Comparison of ENCODE assay signal across 24 cellular contexts in the genomic region with DNA sequence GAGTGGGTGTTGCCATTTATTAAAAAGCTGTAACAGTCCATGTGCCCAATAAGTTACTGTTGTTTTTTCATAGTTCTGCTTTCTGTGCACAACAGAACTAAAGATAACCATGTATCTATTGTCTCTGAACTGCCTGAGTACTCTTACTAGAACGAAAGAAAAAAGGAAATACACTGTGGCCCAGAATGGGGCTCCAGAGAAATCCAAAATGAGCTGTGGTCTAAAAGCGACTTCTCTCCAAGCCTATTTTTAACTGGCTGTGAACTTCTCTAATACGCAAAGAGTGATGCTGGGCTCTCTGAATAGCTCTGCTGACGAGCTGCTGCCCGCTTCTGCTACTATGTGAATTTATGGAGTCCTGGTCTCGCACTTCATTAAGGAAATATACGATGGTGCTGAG. TPM values are rescaled to one million over a fixed set of nuclear protein-coding genes. Genes with fewer than 3 reads are reported as not detected.
DNase-seq lines count a peak whose midpoint lies in the region; ATAC-seq and TF ChIP-seq lines count a peak whose summit lies in the region.
"Had no signal": no experiment of that assay in that cellular context is flagged by ENCODE, and none has a peak within 500 bp of the region (broad histone marks: within the 10 kb centered on the region; RNA-seq: fewer than 3 reads in every experiment).

No MANE protein-coding gene starts in this region.

- no peak overlapping the region for H3K27ac Mint-ChIP-seq in T-helper 17 cell
- H3K27ac Mint-ChIP-seq: activated naive CD8-positive, alpha-beta T cell treated with anti-CD3 and anti-CD28 coated beads, Interleukin-2, amount 10 ng/mL, durations not matched to agents 7 days and 5 days; activated T-cell treated with anti-CD3 and anti-CD28 coated beads, Interleukin-2, amount 50 U/mL, for 72 hours had no signal

- H3K9me3 ChIP-seq in T-helper 17 cell (ENCODE audit: control insufficient read depth, low read length, poor library complexity, severe bottlenecking) = no peaks in the 10 kb centered on the region
- H3K9me3 ChIP-seq in ovary = no peaks in the 10 kb centered on the region
- no peaks in the 10 kb centered on the region for H3K9me3 ChIP-seq in adrenal gland (replicated peaks in 1 of 3)
- H3K9me3 ChIP-seq: prostate gland had no signal

- H3K4me1 Mint-ChIP-seq in T-helper 17 cell = no peaks in the 10 kb centered on the region
- H3K4me1 Mint-ChIP-seq: neural crest cell had no signal

- 68 to 76% (median 74%) methylated on average over 7 of the region's 7 CpGs for WGBS in ovary, 3 donors
- 61 to 82% (median 72%) methylated on average over 7 of the region's 7 CpGs for WGBS in adrenal gland, 4 donors

- H3K36me3 ChIP-seq in ovary = no peaks in the 10 kb centered on the region
- no peaks in the 10 kb centered on the region for H3K36me3 ChIP-seq in adrenal gland (replicated peaks in 1 of 2)
- H3K36me3 ChIP-seq: prostate gland, spleen, upper lobe of left lung had no signal

- no peaks in the 10 kb centered on the region for H3K27me3 Mint-ChIP-seq in T-helper 17 cell
- H3K27me3 Mint-ChIP-seq: activated naive CD8-positive, alpha-beta T cell treated with anti-CD3 and anti-CD28 coated beads, Interleukin-2, amount 10 ng/mL, durations not matched to agents 7 days and 5 days had no signal

- TF ChIP-seq CTCF in ovary (IDR thresholded peaks at IDR 0.05) (no peak), adrenal gland (IDR thresholded peaks at IDR 0.05) (no peak)

- intact Hi-C loops in Right ventricle myocardium inferior (cut with DNase I) (no loop called here), cardiac septum (cut with DNase I) (no loop called here), ovary (cut with DNase I) (loop anchor here in 1 of 4 donors (5.0 kb wide), 1 partner anchor 1770 kb away; no protein-coding TSS in a partner anchor), adrenal gland (cut with DNase I) (no loop called here)

- DNase-seq in Right ventricle myocardium inferior (ENCODE audit: missing footprints) (no peak), cardiac septum (ENCODE audit: low spot score) (no peak), T-helper 17 cell (no peak), medulla oblongata (ENCODE audit: extremely low spot score) (peak; percentile 79), ovary (no peak), adrenal gland (no peak)
- no peak for DNase-seq in activated CD8-positive, alpha-beta memory T cell treated with anti-CD3 and anti-CD28 coated beads for 24 hours
- DNase-seq: 8988T; activated CD4-positive, alpha-beta T cell treated with anti-CD3 and anti-CD28 coated beads for 1 hour; activated naive CD8-positive, alpha-beta T cell treated with anti-CD3 and anti-CD28 coated beads, Interleukin-2, amount 10 ng/mL, durations not matched to agents 7 days and 5 days; activated T-cell treated with anti-CD3 and anti-CD28 coated beads, Interleukin-2, amount 50 U/mL, for 72 hours; AML-193; Calu3; effector CD8-positive, alpha-beta T cell; EL; left colon; NCI-H2107; NCI-H526; spleen; stimulated activated CD4-positive, alpha-beta T cell treated with anti-CD3 and anti-CD28 coated beads, Interleukin-4, amount 100 ng/mL, for 24 hours; upper lobe of left lung had no signal

- no peak for TF ChIP-seq EP300 in ovary (IDR thresholded peaks at IDR 0.05)

- H3K27me3 ChIP-seq in ovary (no peaks in the 10 kb centered on the region), adrenal gland (no peaks in the 10 kb centered on the region)
- H3K27me3 ChIP-seq: spleen, upper lobe of left lung had no signal

- H3K4me3 ChIP-seq in ovary (no peak overlapping the region), adrenal gland (no peak overlapping the region)
- H3K4me3 ChIP-seq: prostate gland, spleen, upper lobe of left lung had no signal

- H3K4me1 ChIP-seq in ovary (ENCODE audit: insufficient read depth) (no peaks in the 10 kb centered on the region), adrenal gland (replicated peaks in 1 of 2) (no peaks in the 10 kb centered on the region)
- H3K4me1 ChIP-seq: prostate gland, upper lobe of left lung had no signal

- ATAC-seq in Right ventricle myocardium inferior (peak; percentile 73), T-helper 17 cell (peak; percentile 48), GM18520 (IDR thresholded peaks at IDR 0.05; ENCODE audit: unreplicated experiment) (no peak)
- ATAC-seq: activated T-cell treated with anti-CD3 and anti-CD28 coated beads, Interleukin-2, amount 50 U/mL, for 72 hours; left colon had no signal

- H3K36me3 Mint-ChIP-seq in T-helper 17 cell (ENCODE audit: low read depth) = no peaks in the 10 kb centered on the region

- TF ChIP-seq POLR2A in ovary (IDR thresholded peaks at IDR 0.05) (no peak), adrenal gland (IDR thresholded peaks at IDR 0.05) (no peak)

- no peak overlapping the region for H3K4me3 Mint-ChIP-seq in T-helper 17 cell
- H3K4me3 Mint-ChIP-seq: activated naive CD8-positive, alpha-beta T cell treated with anti-CD3 and anti-CD28 coated beads, Interleukin-2, amount 10 ng/mL, durations not matched to agents 7 days and 5 days; activated T-cell treated with anti-CD3 and anti-CD28 coated beads, Interleukin-2, amount 50 U/mL, for 72 hours; neural crest cell had no signal

- H3K27ac ChIP-seq in ovary (no peak overlapping the region), adrenal gland (no peak overlapping the region)
- H3K27ac ChIP-seq: prostate gland, spleen, upper lobe of left lung had no signal

RNA-seq across cellular contexts. Expression of a gene that starts 56.2 kb away (rescaled TPM):
- 114 TPM for total RNA-seq in Right ventricle myocardium inferior
- total RNA-seq in cardiac septum = 145 TPM
- total RNA-seq in T-helper 17 cell = 10 to 100 TPM; 81.0 to 94.2 TPM
- 100 to 1,000 TPM in 5 of 7 donors, 10 to 100 TPM in 2; 80.6 to 280 (median 165) TPM for total RNA-seq in ovary
- polyA plus RNA-seq in ovary = 10 to 100 TPM; 15.9 to 52.7 TPM
- 100 to 1,000 TPM in 6 of 8 donors, 10 to 100 TPM in 2; 84.1 to 170 (median 132) TPM for total RNA-seq in adrenal gland
- polyA plus RNA-seq in adrenal gland = 10 to 100 TPM in 2 of 3 donors, 1 to 10 TPM in 1; 7.0 to 22.9 (median 12.1) TPM
